ENCODE assay signal across 24 cellular contexts in the genomic region with DNA sequence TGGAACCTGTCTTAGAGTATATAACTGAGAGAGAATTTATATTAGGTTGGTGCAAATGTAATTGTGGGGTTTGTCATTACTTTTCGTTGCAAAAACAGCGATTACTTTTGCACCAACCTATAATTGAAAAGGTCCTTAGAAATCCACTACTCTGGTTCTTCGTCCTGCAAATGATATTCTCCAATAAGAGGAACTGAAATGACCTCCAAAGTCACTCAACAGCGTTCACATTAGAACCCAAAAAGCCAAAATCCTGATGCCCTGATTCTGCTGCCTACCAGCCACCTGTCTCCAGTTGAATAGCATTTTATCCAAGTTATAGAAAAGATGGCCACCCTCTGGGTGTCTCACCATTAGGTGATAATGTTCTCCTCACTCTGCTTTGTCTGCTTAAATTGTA.
"Had no signal": no experiment of that assay in that cellular context is flagged by ENCODE, and none has a peak within 500 bp of the region (broad histone marks: within the 10 kb centered on the region; RNA-seq: fewer than 3 reads in every experiment).

No MANE protein-coding gene starts in this region.

- H3K4me3 Mint-ChIP-seq: activated CD4-positive, alpha-beta memory T cell treated with anti-CD3 and anti-CD28 coated beads for 36 hours; activated CD4-positive, alpha-beta T cell treated with anti-CD3 and anti-CD28 coated beads, Interleukin-2, amount 10 ng/mL, durations not matched to agents 7 days and 5 days; activated naive CD4-positive, alpha-beta T cell treated with anti-CD3 and anti-CD28 coated beads, Interleukin-2, amount 10 ng/mL, durations not matched to agents 7 days and 5 days; activated naive CD8-positive, alpha-beta T cell treated with anti-CD3 and anti-CD28 coated beads for 36 hours; T-cell had no signal

- H3K4me1 Mint-ChIP-seq: activated naive CD4-positive, alpha-beta T cell treated with anti-CD3 and anti-CD28 coated beads, Interleukin-2, amount 10 ng/mL, durations not matched to agents 7 days and 5 days had no signal

- H3K27me3 ChIP-seq: brain microvascular endothelial cell, cardiac muscle cell had no signal

- H3K9me3 Mint-ChIP-seq: activated CD4-positive, alpha-beta memory T cell treated with anti-CD3 and anti-CD28 coated beads for 36 hours; activated CD4-positive, alpha-beta T cell treated with anti-CD3 and anti-CD28 coated beads, Interleukin-2, amount 10 ng/mL, durations not matched to agents 7 days and 5 days; activated naive CD4-positive, alpha-beta T cell treated with anti-CD3 and anti-CD28 coated beads, Interleukin-2, amount 10 ng/mL, durations not matched to agents 7 days and 5 days; activated T-helper 2 cell treated with anti-CD3 and anti-CD28 coated beads, Interferon-gamma antibody, Interleukin-2, Interleukin-4, amounts not matched to agents 10 μg/mL and 5 μg/mL and 100 μg/mL, durations not matched to agents 14 hours and 24 hours and 36 hours; T-cell had no signal

- H3K4me3 ChIP-seq: cardiac muscle cell, SK-N-MC had no signal

- FAIRE-seq: TTC549 had no signal

- DNase-seq: activated CD4-positive, alpha-beta memory T cell treated with anti-CD3 and anti-CD28 coated beads for 36 hours; activated CD4-positive, alpha-beta T cell treated with anti-CD3 and anti-CD28 coated beads, Interleukin-2, amount 10 ng/mL, durations not matched to agents 7 days and 5 days; activated CD4-positive, CD25-positive, alpha-beta regulatory T cell; activated gamma-delta T cell treated with Interleukin-2 at 50 U/mL for 16 hours; activated naive CD4-positive, alpha-beta T cell treated with anti-CD3 and anti-CD28 coated beads, Interleukin-2, amount 10 ng/mL, durations not matched to agents 7 days and 5 days; activated naive CD8-positive, alpha-beta T cell treated with anti-CD3 and anti-CD28 coated beads for 36 hours; activated T-cell treated with anti-CD3 and anti-CD28 coated beads for 4 hours; activated T-cell treated with anti-CD3 and anti-CD28 coated beads, Interleukin-2, amount 50 U/mL, for 48 hours; brain microvascular endothelial cell; Karpas-422; NCI-H1930; NCI-H2171; NCI-H2227 treated with DMSO at 0.1 percent for 48 hours; NCI-H446 treated with DMSO at 0.1 percent for 48 hours; NCI-H524 treated with DMSO at 0.1 percent for 48 hours; NCI-H748 treated with DMSO at 0.1 percent for 48 hours; SIG-M5; T-cell; T-helper 2 cell; T1000 had no signal

- H3K36me3 Mint-ChIP-seq: activated CD4-positive, alpha-beta memory T cell treated with anti-CD3 and anti-CD28 coated beads for 36 hours; activated naive CD4-positive, alpha-beta T cell treated with anti-CD3 and anti-CD28 coated beads, Interleukin-2, amount 10 ng/mL, durations not matched to agents 7 days and 5 days; activated naive CD8-positive, alpha-beta T cell treated with anti-CD3 and anti-CD28 coated beads for 36 hours; T-cell had no signal

- H3K27ac ChIP-seq: brain microvascular endothelial cell, cardiac muscle cell, SK-N-MC had no signal

- H3K36me3 ChIP-seq: brain microvascular endothelial cell, cardiac muscle cell had no signal

- ATAC-seq: T-cell had no signal

- H3K27ac Mint-ChIP-seq: activated CD4-positive, alpha-beta memory T cell treated with anti-CD3 and anti-CD28 coated beads for 36 hours; activated CD4-positive, alpha-beta T cell treated with anti-CD3 and anti-CD28 coated beads, Interleukin-2, amount 10 ng/mL, durations not matched to agents 7 days and 5 days; activated naive CD4-positive, alpha-beta T cell treated with anti-CD3 and anti-CD28 coated beads, Interleukin-2, amount 10 ng/mL, durations not matched to agents 7 days and 5 days; activated naive CD8-positive, alpha-beta T cell treated with anti-CD3 and anti-CD28 coated beads for 36 hours; activated T-helper 2 cell treated with anti-CD3 and anti-CD28 coated beads, Interferon-gamma antibody, Interleukin-2, Interleukin-4, amounts not matched to agents 10 μg/mL and 5 μg/mL and 100 μg/mL, durations not matched to agents 14 hours and 24 hours and 36 hours; T-cell had no signal
